12 cellular contexts compared by ENCODE assay signal in the genomic region with DNA sequence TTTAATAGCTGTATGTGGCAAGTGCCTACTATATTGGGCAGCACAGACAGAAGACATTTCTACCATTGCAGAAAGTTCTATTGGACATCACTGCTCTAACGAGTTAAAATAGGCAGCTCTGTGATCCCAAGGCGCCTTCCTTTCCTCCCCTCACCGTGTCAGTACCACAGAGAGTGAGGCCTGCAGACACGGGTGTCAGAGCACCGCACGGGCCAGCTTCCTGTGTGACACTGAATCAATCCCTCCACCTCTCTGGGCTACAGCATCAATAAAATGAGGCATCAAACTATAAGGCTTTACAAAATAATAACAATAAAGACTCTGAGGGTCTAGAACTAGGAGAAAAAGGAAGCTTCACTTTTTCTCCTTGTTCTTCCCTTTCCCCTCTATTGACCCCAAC.
"Had no signal": no experiment of that assay in that cellular context is flagged by ENCODE, and none has a peak within 500 bp of the region (broad histone marks: within the 10 kb centered on the region; RNA-seq: fewer than 3 reads in every experiment).

No MANE protein-coding gene starts in this region.

- ATAC-seq: naive thymus-derived CD4-positive, alpha-beta T cell; right cardiac atrium had no signal

- H3K27me3 ChIP-seq: uterus had no signal

- H3K36me3 ChIP-seq: uterus had no signal

- H3K4me1 ChIP-seq: uterus had no signal

- H3K9me3 ChIP-seq: uterus had no signal

- H3K27ac ChIP-seq: uterus had no signal

- DNase-seq: activated CD4-positive, alpha-beta memory T cell treated with anti-CD3 and anti-CD28 coated beads for 36 hours; activated CD4-positive, alpha-beta T cell treated with anti-CD3 and anti-CD28 coated beads for 1 hour; activated gamma-delta T cell treated with Interleukin-2 at 50 U/mL for 16 hours; activated naive CD8-positive, alpha-beta T cell treated with anti-CD3 and anti-CD28 coated beads for 36 hours; amygdala; cerebellar nuclear complex; mammary epithelial cell; nucleus accumbens; right cardiac atrium; small intestine; uterus had no signal

- H3K4me3 ChIP-seq: uterus had no signal
